In the genomic region with DNA sequence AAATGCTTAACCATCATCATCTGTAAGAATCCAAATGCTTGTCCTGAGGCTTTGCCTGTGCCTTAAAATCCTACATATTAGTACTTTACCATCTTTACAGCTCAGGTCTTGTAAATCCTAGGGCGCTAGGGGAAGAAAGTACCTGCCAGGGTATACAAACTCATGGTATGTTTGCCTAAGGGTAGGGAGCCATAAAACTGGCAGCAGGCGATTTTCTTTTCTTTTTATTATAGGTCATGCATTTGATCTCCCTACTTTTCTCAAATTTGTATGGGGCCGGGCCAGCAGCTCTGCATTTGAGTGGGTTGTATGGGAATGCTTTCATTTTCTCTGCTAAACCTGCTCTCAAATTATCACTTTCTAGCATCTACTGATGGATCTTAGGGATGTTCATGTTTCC, we compare ENCODE assay signal across 31 cellular contexts.
"Had no signal": no experiment of that assay in that cellular context is flagged by ENCODE, and none has a peak within 500 bp of the region (broad histone marks: within the 10 kb centered on the region; RNA-seq: fewer than 3 reads in every experiment).

No MANE protein-coding gene starts in this region.

- H3K27me3 ChIP-seq: adrenal gland, body of pancreas, brain microvascular endothelial cell, breast epithelium had no signal

- H3K9me3 ChIP-seq: adrenal gland, body of pancreas had no signal

- H3K36me3 ChIP-seq: adrenal gland, brain microvascular endothelial cell, breast epithelium had no signal

- H3K27ac ChIP-seq: adrenal gland, body of pancreas, brain microvascular endothelial cell, breast epithelium, VCaP had no signal

- ATAC-seq: activated CD8-positive, alpha-beta T cell treated with anti-CD3 and anti-CD28 coated beads for 36 hours; activated naive CD4-positive, alpha-beta T cell treated with anti-CD3 and anti-CD28 coated beads, Interleukin-2, amount 50 U/mL, for 72 hours; activated T-cell treated with anti-CD3 and anti-CD28 coated beads, Interleukin-2, amount 50 U/mL, for 4 hours; activated T-cell treated with anti-CD3 and anti-CD28 coated beads, Interleukin-2, amount 50 U/mL, for 72 hours; activated T-helper 17 cell treated with anti-CD3 and anti-CD28 coated beads, Interleukin-2, amount 50 U/mL, for 72 hours; body of pancreas had no signal

- H3K4me3 ChIP-seq: adrenal gland, body of pancreas, breast epithelium had no signal

- H3K4me1 ChIP-seq: body of pancreas, breast epithelium had no signal

- DNase-seq: activated B cell treated with CpG ODN at 0.5 μM for 24 hours; activated CD4-positive, alpha-beta memory T cell treated with anti-CD3 and anti-CD28 coated beads for 36 hours; activated CD4-positive, alpha-beta T cell treated with anti-CD3 and anti-CD28 coated beads for 4 hours; activated CD4-positive, alpha-beta T cell treated with anti-CD3 and anti-CD28 coated beads, Interleukin-2, amount 10 ng/mL, durations not matched to agents 24 days and 14 days; activated CD4-positive, alpha-beta T cell treated with anti-CD3 and anti-CD28 coated beads, Interleukin-2, amount 50 U/mL, for 1 hour; activated CD4-positive, alpha-beta T cell treated with anti-CD3 and anti-CD28 coated beads, Interleukin-2, amount 50 U/mL, for 4 hours; activated CD4-positive, CD25-positive, alpha-beta regulatory T cell treated with anti-CD3 and anti-CD28 coated beads, Interleukin-2, amount 50 U/mL, for 72 hours; activated CD8-positive, alpha-beta memory T cell treated with anti-CD3 and anti-CD28 coated beads, Interleukin-2, amount 50 U/mL, for 4 hours; activated CD8-positive, alpha-beta T cell treated with anti-CD3 and anti-CD28 coated beads for 36 hours; activated effector memory CD4-positive, alpha-beta T cell treated with anti-CD3 and anti-CD28 coated beads, Interleukin-2, amount 50 U/mL, for 16 hours; activated gamma-delta T cell treated with Interleukin-2 at 50 U/mL for 16 hours; activated naive CD4-positive, alpha-beta T cell; activated naive CD4-positive, alpha-beta T cell treated with anti-CD3 and anti-CD28 coated beads for 36 hours; activated naive CD4-positive, alpha-beta T cell treated with anti-CD3 and anti-CD28 coated beads, Interleukin-2, amount 50 U/mL, for 16 hours; activated naive CD8-positive, alpha-beta T cell treated with anti-CD3 and anti-CD28 coated beads for 36 hours; activated T-cell treated with anti-CD3 and anti-CD28 coated beads for 4 hours; activated T-cell treated with anti-CD3 and anti-CD28 coated beads, Interleukin-2, amount 50 U/mL, for 1 hour; activated T-cell treated with anti-CD3 and anti-CD28 coated beads, Interleukin-2, amount 50 U/mL, for 4 hours; activated T-cell treated with anti-CD3 and anti-CD28 coated beads, Interleukin-2, amount 50 U/mL, for 72 hours; adrenal gland; amniotic stem cell; aorta; body of pancreas; brain microvascular endothelial cell; central memory CD4-positive, alpha-beta T cell; T-helper 2 cell; T-helper 9 cell had no signal
